ENCODE assay signal across 6 cellular contexts in genomic region chr2:61588566-61588965, GRCh38.
"Had no signal": no experiment of that assay in that cellular context is flagged by ENCODE, and none has a peak within 500 bp of the region (broad histone marks: within the 10 kb centered on the region; RNA-seq: fewer than 3 reads in every experiment).

No MANE protein-coding gene starts in this region.

- FAIRE-seq: G401.6, GM12892, GM18507, GM19239 had no signal

- DNase-seq: GDM1, GF-D8 had no signal
